11 cellular contexts compared by ENCODE assay signal in the genomic region with DNA sequence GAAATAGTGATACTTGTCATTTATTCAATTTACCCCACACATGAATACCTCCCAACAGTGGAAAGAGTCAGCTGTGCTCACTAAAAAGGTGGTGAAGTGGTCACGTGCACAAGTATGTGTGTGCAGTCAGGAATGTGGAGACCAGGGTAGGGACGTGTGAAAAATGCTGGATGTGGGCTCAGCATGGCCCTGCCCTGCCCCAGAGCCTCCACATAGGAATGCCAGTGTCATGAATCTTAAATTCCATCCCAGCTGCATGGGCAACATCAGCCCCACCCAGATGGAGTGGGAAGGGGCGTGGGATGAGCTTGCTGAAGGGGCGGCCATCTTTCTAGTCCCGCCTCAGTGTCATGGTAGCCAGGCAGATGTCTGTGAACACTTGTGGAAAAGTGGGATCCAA.
A peak's percentile ranks its signal among the peaks of the same experiment; 100 is the strongest.
DNase-seq lines count a peak whose midpoint lies in the region; ATAC-seq and TF ChIP-seq lines count a peak whose summit lies in the region.
"Had no signal": no experiment of that assay in that cellular context is flagged by ENCODE, and none has a peak within 500 bp of the region (broad histone marks: within the 10 kb centered on the region; RNA-seq: fewer than 3 reads in every experiment).

No MANE protein-coding gene starts in this region.

- no peaks in the 10 kb centered on the region for H3K79me2 ChIP-seq in fibroblast of lung (ENCODE audit: control insufficient read depth, insufficient read depth, low read length)

- H4K20me1 ChIP-seq in fibroblast of lung (ENCODE audit: control insufficient read depth, extremely low read depth, insufficient read depth, low read length), result no peaks in the 10 kb centered on the region

- no peak overlapping the region for H3K9ac ChIP-seq in fibroblast of lung (ENCODE audit: insufficient read depth, low read length)

- no peaks in the 10 kb centered on the region for H3K36me3 ChIP-seq in fibroblast of lung (ENCODE audit: control insufficient read depth, insufficient read depth, low read length)

- no peak overlapping the region for H3K4me3 ChIP-seq in fibroblast of lung (replicated peaks in 1 of 4; ENCODE audit: control extremely low read depth in 1 of 4, insufficient read depth in 1 of 4, low read depth in 3 of 4, low read length in 4 of 4)
- H3K4me3 ChIP-seq in retinal pigment epithelial cell (ENCODE audit: low read length), result no peak overlapping the region

- ATAC-seq in HG02852 (IDR thresholded peaks at IDR 0.05; ENCODE audit: unreplicated experiment), result no peak
- ATAC-seq: activated T-helper 17 cell treated with anti-CD3 and anti-CD28 coated beads, Interleukin-2, amount 50 U/mL, for 72 hours had no signal

- TF ChIP-seq CTCF in fibroblast of lung (conservative IDR thresholded peaks at IDR 0.05 in 1 of 2, IDR thresholded peaks at IDR 0.05 in 1 of 2; ENCODE audit: low read depth in 1 of 2, low read length in 2 of 2), result no peak
- TF ChIP-seq CTCF in retinal pigment epithelial cell (conservative IDR thresholded peaks at IDR 0.05; ENCODE audit: low read depth, low read length), result no peak

- H3K4me1 ChIP-seq in fibroblast of lung (ENCODE audit: control insufficient read depth, extremely low read depth, insufficient read depth, low read length), result peaks cover 11% of the 10 kb centered on the region

- no peaks in the 10 kb centered on the region for H3K27me3 ChIP-seq in fibroblast of lung (ENCODE audit: control insufficient read depth, insufficient read depth, low read length)

- H2AFZ ChIP-seq in fibroblast of lung (ENCODE audit: low read length), result no peak overlapping the region

- peak overlapping the region; percentile 31 for H3K27ac ChIP-seq in fibroblast of lung (ENCODE audit: insufficient read depth, low read length)
- H3K27ac ChIP-seq: VCaP had no signal

- DNase-seq in EH (ENCODE audit: low read depth) (peak; percentile 99), RPMI7951 (ENCODE audit: low read depth) (peak; percentile 91), fibroblast of lung (ENCODE audit: low read depth in 2 of 2) (peak; percentile 57 to 96), retinal pigment epithelial cell (ENCODE audit: low read depth) (peak; percentile 80), activated T-cell treated with anti-CD3 and anti-CD28 coated beads for 4 hours (no peak), GM19240 (ENCODE audit: insufficient read length, low spot score) (no peak)
- DNase-seq in activated CD4-positive, alpha-beta T cell treated with anti-CD3 and anti-CD28 coated beads for 48 hours, result no peak
- DNase-seq: COR-L47 had no signal

- H3K9me3 ChIP-seq in fibroblast of lung (ENCODE audit: control insufficient read depth, insufficient read depth, low read depth, low read length), result no peaks in the 10 kb centered on the region

- H3K4me2 ChIP-seq in fibroblast of lung (ENCODE audit: extremely low read depth, insufficient read depth, low read length), result no peak overlapping the region

Comparison
In these comparisons a context has a peak if more than half of its experiments do, and no peak if none do; other contexts are left out.
1. DNase-seq: peak in EH (single experiment), RPMI7951 (single experiment), fibroblast of lung (2 of 2) and retinal pigment epithelial cell (single experiment); none in activated T-cell treated with anti-CD3 and anti-CD28 coated beads for 4 hours (single experiment), GM19240 (single experiment) and activated CD4-positive, alpha-beta T cell treated with anti-CD3 and anti-CD28 coated beads for 48 hours (single experiment).